In the genomic region with DNA sequence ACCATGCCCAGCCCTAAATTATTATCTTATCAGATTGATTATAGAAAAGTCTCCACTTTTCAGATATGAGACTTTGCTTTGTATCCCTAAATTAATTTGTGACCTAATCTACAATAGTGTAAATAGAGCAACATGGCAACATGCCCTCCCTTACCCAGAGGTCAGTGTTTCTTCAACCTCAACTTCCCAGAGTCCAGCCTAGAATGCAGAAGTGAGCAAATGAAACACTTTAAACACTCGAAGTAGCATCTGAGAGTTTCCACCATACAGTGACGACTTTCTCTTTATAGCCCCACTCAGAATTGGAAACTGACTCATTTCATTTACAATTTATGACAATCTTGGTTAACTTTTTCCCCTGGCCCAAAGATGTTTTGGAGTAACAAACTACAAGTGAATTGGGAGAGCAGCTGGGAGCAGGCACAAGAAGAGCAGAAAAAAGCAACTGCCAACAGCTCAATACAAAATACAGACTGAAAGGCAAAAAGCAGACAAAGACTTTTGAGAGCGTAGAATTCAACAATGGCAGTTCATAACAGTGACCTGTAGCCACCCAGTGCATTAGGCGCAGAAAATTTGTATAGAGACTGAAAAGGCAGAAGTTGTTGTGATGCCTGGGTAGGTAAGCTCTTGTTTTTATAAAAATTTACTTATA, we compare ENCODE assay signal across 20 cellular contexts. TPM values are rescaled to one million over a fixed set of nuclear protein-coding genes. Genes with fewer than 3 reads are reported as not detected.
DNase-seq lines count a peak whose midpoint lies in the region; ATAC-seq lines count a peak whose summit lies in the region.
"Had no signal": no experiment of that assay in that cellular context is flagged by ENCODE, and none has a peak within 500 bp of the region (broad histone marks: within the 10 kb centered on the region; RNA-seq: fewer than 3 reads in every experiment).

No MANE protein-coding gene starts in this region.

- ATAC-seq in GM21367 (IDR thresholded peaks at IDR 0.05; ENCODE audit: unreplicated experiment): no peak
- no peak for ATAC-seq in HG02678 (IDR thresholded peaks at IDR 0.05; ENCODE audit: unreplicated experiment)
- ATAC-seq: K562 had no signal

- H3K23ac ChIP-seq in neuronal stem cell (ENCODE audit: low read depth, low read length, poor library complexity): no peak overlapping the region

- H4K8ac ChIP-seq in neuronal stem cell (ENCODE audit: low read depth, low read length): no peak overlapping the region

- H3K79me2 ChIP-seq in ACC112 (ENCODE audit: control insufficient read depth, insufficient read depth, low read length, unreplicated experiment): peaks cover 96% of the 10 kb centered on the region

- H3K4ac ChIP-seq in neuronal stem cell (ENCODE audit: low read length): no peak overlapping the region

- H3K79me1 ChIP-seq in neuronal stem cell (ENCODE audit: low read depth, low read length): no peaks in the 10 kb centered on the region

- DNase-seq in MV-4-11 (lab: John Stamatoyannopoulos, UW) (peak; percentile 29), neuronal stem cell (ENCODE audit: low spot score) (no peak), SIG-M5 (lab: John Stamatoyannopoulos, UW) (no peak), NCI-H1930 (lab: John Stamatoyannopoulos, UW) (no peak)
- DNase-seq: COR-L47, DMS153, EL, HCEC 1CT, NCI-H1048, NCI-H146, NCI-H2107, NCI-H748 treated with DMSO at 0.1 percent for 48 hours, Peyer's patch, SHP77 had no signal

- no peak overlapping the region for H2BK12ac ChIP-seq in neuronal stem cell (ENCODE audit: low read length)

- no CpG with 5 or more reads among the region's 4 CpGs for WGBS in neuronal stem cell (ENCODE audit: extremely low coverage in 2 of 2, insufficient read length in 2 of 2, insufficient replicate concordance in 1 of 2), 2 donors

- H2BK5ac ChIP-seq in neuronal stem cell (ENCODE audit: low read length): no peak overlapping the region

- no peak overlapping the region for H2BK15ac ChIP-seq in neuronal stem cell (ENCODE audit: low read length)

- no peak overlapping the region for H3K4me3 ChIP-seq in ACC112 (ENCODE audit: low read depth, low read length)
- no peak overlapping the region for H3K4me3 ChIP-seq in neuronal stem cell (ENCODE audit: low read length in 2 of 2)
- H3K4me3 ChIP-seq: K562, Peyer's patch had no signal

- H3K27me3 ChIP-seq in ACC112 (ENCODE audit: insufficient read depth, low read length) (no peaks in the 10 kb centered on the region), neuronal stem cell (ENCODE audit: control insufficient read depth in 3 of 3, insufficient read depth in 3 of 3, low read depth in 1 of 3, low read length in 3 of 3) (no peaks in the 10 kb centered on the region)
- H3K27me3 ChIP-seq: Peyer's patch had no signal

- H3K36me3 ChIP-seq in ACC112 (ENCODE audit: insufficient read depth, low read length) (peaks cover 62% of the 10 kb centered on the region), neuronal stem cell (replicated peaks in 1 of 2; ENCODE audit: control insufficient read depth in 2 of 2, insufficient read depth in 2 of 2, low read length in 2 of 2) (no peaks in the 10 kb centered on the region)
- H3K36me3 ChIP-seq: Peyer's patch had no signal

- H2AK5ac ChIP-seq in neuronal stem cell (ENCODE audit: low read depth, low read length): no peak overlapping the region

- no peak overlapping the region for H3K4me2 ChIP-seq in neuronal stem cell (ENCODE audit: insufficient read depth, low read length, poor library complexity, severe bottlenecking)

- no peak overlapping the region for H2BK120ac ChIP-seq in neuronal stem cell (ENCODE audit: low read depth, low read length)

- H3K4me1 ChIP-seq in ACC112 (ENCODE audit: control insufficient read depth, insufficient read depth, low read length, unreplicated experiment) (peaks cover 83% of the 10 kb centered on the region), neuronal stem cell (ENCODE audit: control insufficient read depth in 2 of 2, insufficient read depth in 1 of 2, low read depth in 1 of 2, low read length in 2 of 2) (peaks cover 0 to 8% of the 10 kb centered on the region in 2 donors)
- H3K4me1 ChIP-seq: Peyer's patch had no signal

- H3K18ac ChIP-seq in neuronal stem cell (ENCODE audit: low read length): no peak overlapping the region

- no peak overlapping the region for H4K91ac ChIP-seq in neuronal stem cell (ENCODE audit: low read depth, low read length, poor library complexity)

- H3K27ac ChIP-seq in ACC112 (ENCODE audit: low read depth, low read length): peak overlapping the region; percentile 49
- peak overlapping the region; percentile 62 for H3K27ac ChIP-seq in cingulate gyrus (ENCODE audit: low read depth, low read length)
- H3K27ac ChIP-seq in neuronal stem cell (replicated peaks; ENCODE audit: low read length): no peak overlapping the region
- H3K27ac ChIP-seq: Peyer's patch had no signal

- no peak overlapping the region for H3K9ac ChIP-seq in neuronal stem cell (ENCODE audit: low read depth, low read length, poor library complexity)

- H3K9me3 ChIP-seq in neuronal stem cell (replicated peaks in 1 of 2; ENCODE audit: control insufficient read depth in 2 of 2, insufficient read depth in 1 of 2, low read depth in 1 of 2, low read length in 2 of 2): no peaks in the 10 kb centered on the region
- H3K9me3 ChIP-seq: Peyer's patch had no signal

- no peak overlapping the region for H3K14ac ChIP-seq in neuronal stem cell (ENCODE audit: low read length)

- H2AFZ ChIP-seq in ACC112 (ENCODE audit: low read length, unreplicated experiment) (no peak overlapping the region), neuronal stem cell (ENCODE audit: low read length) (peak overlapping the region; percentile 59)

RNA-seq across cellular contexts. Expression of a gene that starts 10.1 kb away (rescaled TPM):
- polyA plus RNA-seq in neuronal stem cell (2013, experiment 1 of 2): not detected
- not detected for polyA plus RNA-seq in neuronal stem cell (2013, experiment 2 of 2)
- polyA plus RNA-seq: CD14-positive monocyte, K562 had no signal
